ENCODE assay signal across 8 cellular contexts in the genomic region with DNA sequence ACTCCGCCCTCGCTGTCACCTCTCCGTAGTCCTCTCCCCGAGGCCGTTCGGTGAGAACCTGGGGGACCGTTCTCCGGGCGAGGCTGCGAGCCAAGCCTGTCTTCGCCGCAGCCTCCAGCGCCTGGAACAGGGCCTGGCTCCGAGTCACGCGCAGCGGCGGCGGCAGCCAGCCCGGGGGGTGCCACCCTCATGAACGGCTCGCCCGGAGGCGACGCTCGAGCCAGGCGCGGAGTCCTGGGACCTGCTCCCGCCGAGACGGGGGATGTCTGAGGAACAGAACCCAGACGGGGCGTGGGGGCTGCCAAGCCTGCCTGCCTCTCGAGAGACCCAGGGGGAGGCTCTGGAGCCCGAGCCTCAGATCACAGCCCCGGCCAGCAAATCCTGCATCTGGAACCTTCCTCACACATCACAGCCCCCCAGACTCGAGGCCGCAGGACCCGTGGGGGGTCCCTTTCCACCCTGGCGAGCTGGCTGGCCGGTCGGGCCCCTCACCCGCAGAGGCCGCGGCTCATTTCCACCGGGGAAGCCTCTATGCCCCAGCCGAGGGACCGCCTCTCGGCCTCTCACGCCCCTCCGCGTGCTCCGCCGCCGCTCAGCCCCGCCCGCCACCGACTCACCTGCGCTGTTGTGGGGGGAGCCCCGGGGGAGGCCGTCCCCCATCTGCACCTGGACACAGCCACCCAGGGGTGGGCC. TPM values are rescaled to one million over a fixed set of nuclear protein-coding genes. Genes with fewer than 3 reads are reported as not detected.
DNase-seq lines count a peak whose midpoint lies in the region; ATAC-seq lines count a peak whose summit lies in the region.
"Had no signal": no experiment of that assay in that cellular context is flagged by ENCODE, and none has a peak within 500 bp of the region (broad histone marks: within the 10 kb centered on the region; RNA-seq: fewer than 3 reads in every experiment).

No MANE protein-coding gene starts in this region.

- H3K27me3 ChIP-seq in HUES6 (ENCODE audit: control insufficient read depth, insufficient read depth, low read length) (peaks cover 81% of the 10 kb centered on the region), right cardiac atrium (ENCODE audit: control insufficient read depth, insufficient read depth) (no peaks in the 10 kb centered on the region)

- no peak overlapping the region for H3K9ac ChIP-seq in HUES6 (ENCODE audit: low read length)

- in situ Hi-C loops in KBM-7 (cut with MboI; ENCODE audit: low pct_unique_long_range_greater_than_20kb, low sequenced_read_pairs), result no loop called here

- H3K4me3 ChIP-seq in HUES6 (ENCODE audit: low read depth, low read length) (peak overlapping the region; percentile 40; the same call in 1 of the 2 replicates), right cardiac atrium (ENCODE audit: low read length) (peak overlapping the region; percentile 30), skin epidermis (peak overlapping the region in 5 of 7 experiments; percentile 5 to 37 (median 20))

- H3K4me1 ChIP-seq in HUES6 (ENCODE audit: control insufficient read depth, insufficient read depth, low read length), result peaks cover 29% of the 10 kb centered on the region; the same call in 1 of the 2 replicates
- no peaks in the 10 kb centered on the region for H3K4me1 ChIP-seq in right cardiac atrium (ENCODE audit: control insufficient read depth, insufficient read depth, low read length)

- DNase-seq in activated effector memory CD4-positive, alpha-beta T cell treated with anti-CD3 and anti-CD28 coated beads, Interleukin-2, amount 50 U/mL, for 16 hours, result peak; percentile 76
- DNase-seq in right cardiac atrium (peak; percentile 57 to 85 (median 84)), KBM-7 (no peak)

- H3K27ac ChIP-seq in HUES6 (ENCODE audit: low read depth, low read length) (no peak overlapping the region), right cardiac atrium (ENCODE audit: low read length) (no peak overlapping the region), skin epidermis (no peak overlapping the region)

- ATAC-seq in right cardiac atrium (peak; percentile 47 to 48), GM19035 (IDR thresholded peaks at IDR 0.05; ENCODE audit: unreplicated experiment) (no peak), GM19351 (IDR thresholded peaks at IDR 0.05; ENCODE audit: unreplicated experiment) (no peak)

- H3K36me3 ChIP-seq in HUES6 (ENCODE audit: control insufficient read depth, insufficient read depth, low read length), result peaks cover 22% of the 10 kb centered on the region

- H3K9me3 ChIP-seq in HUES6 (ENCODE audit: control insufficient read depth, insufficient read depth, low read depth, low read length), result no peaks in the 10 kb centered on the region
- no peaks in the 10 kb centered on the region for H3K9me3 ChIP-seq in right cardiac atrium (ENCODE audit: control insufficient read depth, low read length)

- intact Hi-C loops in right cardiac atrium (cut with DNase I), result no loop called here

- 5% methylated on average over 61 of the region's 61 CpGs for WGBS in right cardiac atrium

RNA-seq across cellular contexts. Expression of gene SHISA8, which starts 4.1 kb away (rescaled TPM):
- total RNA-seq in right cardiac atrium, result 1 to 10 TPM; 1.1 to 8.5 (median 2.6) TPM
- polyA plus RNA-seq in right cardiac atrium, result 0.95 TPM
- total RNA-seq: NCI-H460 had no signal

RNA-seq across cellular contexts. Expression of gene TNFRSF13C, which starts 15.9 kb away (rescaled TPM):
- total RNA-seq in right cardiac atrium, result under 1 TPM; 0.19 to 0.96 (median 0.55) TPM
- polyA plus RNA-seq in right cardiac atrium, result 0.41 TPM

RNA-seq across cellular contexts. Expression of gene CENPM, which starts 36.2 kb away (rescaled TPM):
- total RNA-seq in right cardiac atrium, result 1 to 10 TPM in 2 of 4 donors, not detected in 2; 1.4 to 1.8 TPM
- 0.23 TPM for polyA plus RNA-seq in right cardiac atrium

RNA-seq across cellular contexts. Expression of gene SEPTIN3, which starts 58.5 kb away (rescaled TPM):
- total RNA-seq in right cardiac atrium, result under 1 TPM; 0.09 to 0.39 (median 0.14) TPM
- polyA plus RNA-seq in right cardiac atrium, result 0.14 TPM

Comparison
In these comparisons a context has a peak if more than half of its experiments do, and no peak if none do; other contexts are left out.
1. ATAC-seq: peak in right cardiac atrium (2 of 2); none in GM19035 (single experiment) and GM19351 (single experiment).
2. Peak in every context shown above with its lines, with median percentiles within 50 percentile points of each other: H3K4me3 ChIP-seq.